In the genomic region with DNA sequence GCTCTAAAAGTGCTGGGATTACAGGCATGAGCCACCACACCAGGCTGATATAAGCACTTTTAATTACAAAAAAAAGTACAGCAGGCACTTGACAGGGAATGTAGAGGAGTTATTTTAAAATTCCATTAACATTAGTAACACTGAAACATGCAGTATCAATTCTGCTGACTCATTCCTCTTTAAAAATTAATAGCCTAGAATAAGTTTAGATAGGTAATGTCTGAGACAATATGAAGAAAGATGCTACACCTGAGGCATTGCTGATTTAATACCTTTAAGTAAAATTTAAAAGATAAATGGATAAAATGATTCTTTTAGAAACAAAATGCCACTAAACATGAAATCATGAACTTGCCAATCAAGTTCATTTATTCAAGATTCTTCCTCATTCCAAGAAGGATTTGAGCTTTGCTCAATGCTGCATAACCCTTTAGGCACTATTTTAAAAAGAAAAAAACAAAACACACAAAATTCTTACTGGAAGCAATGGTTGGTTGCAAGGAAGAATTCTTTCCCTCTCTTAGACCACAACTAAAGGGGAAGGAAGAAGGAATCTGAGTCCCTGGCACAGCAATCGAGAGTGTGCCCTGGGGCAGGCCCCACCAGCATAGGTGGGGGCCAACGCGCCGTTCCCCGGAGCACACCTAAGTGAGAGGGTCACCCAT, we compare ENCODE assay signal across 1 cellular context.
TF ChIP-seq lines count a peak whose summit lies in the region.

No MANE protein-coding gene starts in this region.

TF ChIP-seq in H1, 55 proteins besides CTCF, POLR2A, EP300 and RAD21:
- TF ChIP-seq MAFK (IDR thresholded peaks at IDR 0.05; ENCODE audit: low read depth, low read length) (peak; percentile 65; the same call in 1 of the 2 replicates), SP2 (IDR thresholded peaks at IDR 0.05; ENCODE audit: low read length) (no peak)
